Comparison of ENCODE assay signal across 8 cellular contexts in the genomic region with DNA sequence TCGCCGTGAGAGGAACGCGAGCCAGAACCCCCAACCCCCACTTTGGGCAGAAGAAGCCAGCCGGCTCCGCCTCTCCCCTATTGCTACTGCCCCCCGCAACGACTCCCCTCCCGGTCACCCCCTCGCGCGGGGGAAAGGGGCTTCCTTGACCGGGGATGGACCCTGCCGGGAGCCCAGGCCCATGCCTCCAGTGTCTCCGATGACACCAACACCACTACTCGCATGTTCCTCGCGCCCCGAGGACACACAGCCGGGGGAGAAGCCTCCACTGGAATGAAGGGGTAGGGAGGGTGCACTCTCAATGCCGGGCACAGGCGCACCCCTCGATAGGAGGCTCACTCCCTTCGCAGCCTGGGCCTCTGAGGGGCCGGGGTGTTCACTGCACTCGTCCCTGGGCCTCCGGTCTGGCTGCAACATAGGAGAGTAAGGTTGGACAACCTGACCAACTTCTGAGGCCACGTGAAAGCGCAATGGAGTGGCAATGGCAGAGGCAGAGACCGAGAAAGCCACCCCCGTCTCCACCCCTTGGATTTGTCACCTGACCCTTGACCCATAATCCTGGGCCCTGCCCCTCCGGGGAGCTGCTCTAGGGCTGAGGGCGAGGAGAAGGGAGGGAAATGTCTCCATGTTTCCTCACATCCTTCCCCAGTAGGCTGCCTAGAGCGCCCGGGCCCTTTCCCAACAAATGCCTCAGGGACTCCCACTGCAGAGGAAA. TPM values are rescaled to one million over a fixed set of nuclear protein-coding genes. Genes with fewer than 3 reads are reported as not detected.
DNase-seq lines count a peak whose midpoint lies in the region; ATAC-seq and TF ChIP-seq lines count a peak whose summit lies in the region.

No MANE protein-coding gene starts in this region.

- H3K27ac ChIP-seq in mesendoderm (ENCODE audit: low read depth, low read length) (no peak overlapping the region), urinary bladder (ENCODE audit: low read depth) (no peak overlapping the region)

- peak overlapping the region; percentile 89 for H3K56ac ChIP-seq in mesendoderm (ENCODE audit: low read length)

- H3K79me1 ChIP-seq in mesendoderm (ENCODE audit: low read length): no peaks in the 10 kb centered on the region

- no peak overlapping the region for H2AK5ac ChIP-seq in mesendoderm (ENCODE audit: low read length)

- no peaks in the 10 kb centered on the region for H3K9me3 Mint-ChIP-seq in central memory CD8-positive, alpha-beta T cell

- H2BK120ac ChIP-seq in mesendoderm (ENCODE audit: low read depth, low read length): no peak overlapping the region

- no peaks in the 10 kb centered on the region for H3K36me3 ChIP-seq in mesendoderm (ENCODE audit: control insufficient read depth, insufficient read depth, low read length)
- no peaks in the 10 kb centered on the region for H3K36me3 ChIP-seq in urinary bladder (ENCODE audit: insufficient read depth)

- no peak overlapping the region for H3K18ac ChIP-seq in mesendoderm (ENCODE audit: low read length)

- no peak overlapping the region for H3K27ac Mint-ChIP-seq in central memory CD8-positive, alpha-beta T cell (ENCODE audit: low read depth)

- H3K4ac ChIP-seq in mesendoderm (ENCODE audit: low read depth, low read length): no peak overlapping the region

- H2BK15ac ChIP-seq in mesendoderm (replicated peaks; ENCODE audit: low read depth): no peak overlapping the region

- H3K27me3 ChIP-seq in mesendoderm (ENCODE audit: insufficient read depth, low read length, poor library complexity): peaks cover 37% of the 10 kb centered on the region

- DNase-seq in activated T-cell treated with anti-CD3 and anti-CD28 coated beads, Interleukin-2, amount 50 U/mL, for 1 hour: peak; percentile 29
- DNase-seq in activated T-cell treated with anti-CD3 and anti-CD28 coated beads for 4 hours: no peak
- DNase-seq in central memory CD8-positive, alpha-beta T cell (ENCODE audit: low spot score in 2 of 2): no peak
- no peak for DNase-seq in mesendoderm
- DNase-seq in midbrain (lab: John Stamatoyannopoulos, UW): no peak
- DNase-seq in SK-N-DZ (ENCODE audit: low spot score): no peak
- DNase-seq in foreskin fibroblast: no peak

- no peak overlapping the region for H3K4me3 ChIP-seq in mesendoderm (ENCODE audit: low read length)
- peak overlapping the region; percentile 57 for H3K4me3 ChIP-seq in urinary bladder (ENCODE audit: low read depth, low read length)
- H3K4me3 ChIP-seq in foreskin fibroblast (ENCODE audit: low read depth in 1 of 2, low read length in 2 of 2): no peak overlapping the region

- ATAC-seq in central memory CD8-positive, alpha-beta T cell (replicated peaks; ENCODE audit: extremely low read depth, poor library complexity, severe bottlenecking): no peak

- peaks cover 28% of the 10 kb centered on the region for H3K4me1 Mint-ChIP-seq in central memory CD8-positive, alpha-beta T cell

- H3K27me3 Mint-ChIP-seq in central memory CD8-positive, alpha-beta T cell: peaks cover 73% of the 10 kb centered on the region

- H2BK5ac ChIP-seq in mesendoderm (ENCODE audit: low read length): no peak overlapping the region

- no peak overlapping the region for H4K5ac ChIP-seq in mesendoderm (ENCODE audit: low read length)

- peak overlapping the region; percentile 66 for H3K9ac ChIP-seq in mesendoderm (ENCODE audit: low read length)

- H3K36me3 Mint-ChIP-seq in central memory CD8-positive, alpha-beta T cell (ENCODE audit: insufficient read depth): peaks cover 4% of the 10 kb centered on the region

- H3K79me2 ChIP-seq in mesendoderm (ENCODE audit: control insufficient read depth, insufficient read depth, low read length): no peaks in the 10 kb centered on the region

- H3K4me2 ChIP-seq in mesendoderm (ENCODE audit: low read length): peak overlapping the region; percentile 84

- H3K4me1 ChIP-seq in mesendoderm (ENCODE audit: control insufficient read depth, low read depth, low read length): peaks cover 27% of the 10 kb centered on the region
- H3K4me1 ChIP-seq in urinary bladder (ENCODE audit: insufficient read depth): no peaks in the 10 kb centered on the region

- peak overlapping the region; percentile 80 for H3K4me3 Mint-ChIP-seq in central memory CD8-positive, alpha-beta T cell

- no peak overlapping the region for H4K8ac ChIP-seq in mesendoderm (ENCODE audit: low read depth, low read length)

- no peak overlapping the region for H3K23ac ChIP-seq in mesendoderm (ENCODE audit: low read length)

- no peak for TF ChIP-seq CTCF in foreskin fibroblast (IDR thresholded peaks at IDR 0.05; ENCODE audit: low read depth, low read length)

- no CpG with 5 or more reads among the region's 35 CpGs for WGBS in mesendoderm (ENCODE audit: extremely low coverage, insufficient coverage, low lambda C conversion rate)
- WGBS in urinary bladder: 43% methylated on average over 35 of the region's 35 CpGs

RNA-seq across cellular contexts. Expression of a gene that starts 1.0 kb away (rescaled TPM):
- polyA plus RNA-seq in mesendoderm (2013, experiment 1 of 2): 4.5 TPM
- 4.3 TPM for polyA plus RNA-seq in mesendoderm (2013, experiment 2 of 2)
- 5.6 TPM for total RNA-seq in urinary bladder
- 11.5 TPM for polyA plus RNA-seq in urinary bladder
- polyA plus RNA-seq in SK-N-DZ (2014; cell fraction: cytosol; rRNA removed): 85.6 and 98.3 TPM in 2 replicates
- 45.4 and 60.6 TPM in 2 replicates for polyA plus RNA-seq in SK-N-DZ (2014; cell fraction: nucleus; rRNA removed)

RNA-seq across cellular contexts. Expression of a gene that starts 21.4 kb away (rescaled TPM):
- 19.6 TPM for polyA plus RNA-seq in mesendoderm (2013, experiment 1 of 2)
- polyA plus RNA-seq in mesendoderm (2013, experiment 2 of 2): 19.3 TPM
- 13.2 TPM for total RNA-seq in urinary bladder
- 33.7 TPM for polyA plus RNA-seq in urinary bladder
- polyA plus RNA-seq in SK-N-DZ (2014; cell fraction: cytosol; rRNA removed): 31.2 and 38.8 TPM in 2 replicates
- 21.2 and 32.3 TPM in 2 replicates for polyA plus RNA-seq in SK-N-DZ (2014; cell fraction: nucleus; rRNA removed)

RNA-seq across cellular contexts. Expression of a gene that starts 29.8 kb away (rescaled TPM):
- polyA plus RNA-seq in mesendoderm (2013, experiment 1 of 2): 27.5 TPM
- polyA plus RNA-seq in mesendoderm (2013, experiment 2 of 2): 26.4 TPM
- total RNA-seq in urinary bladder: 34.2 TPM
- polyA plus RNA-seq in urinary bladder: 117 TPM
- 57.8 and 72.5 TPM in 2 replicates for polyA plus RNA-seq in SK-N-DZ (2014; cell fraction: cytosol; rRNA removed)
- polyA plus RNA-seq in SK-N-DZ (2014; cell fraction: nucleus; rRNA removed): 49.2 and 57.7 TPM in 2 replicates

RNA-seq across cellular contexts. Expression of a gene that starts 38.3 kb away (rescaled TPM):
- not detected for polyA plus RNA-seq in mesendoderm (2013, experiment 1 of 2)
- not detected for polyA plus RNA-seq in mesendoderm (2013, experiment 2 of 2)
- total RNA-seq in urinary bladder: not detected
- polyA plus RNA-seq in urinary bladder: not detected
- polyA plus RNA-seq in SK-N-DZ (2014; cell fraction: cytosol; rRNA removed): 0.25 TPM in 1 of 2 replicates, not detected in the other
- polyA plus RNA-seq in SK-N-DZ (2014; cell fraction: nucleus; rRNA removed): 0.15 TPM in 1 of 2 replicates, not detected in the other

RNA-seq across cellular contexts. Expression of a gene that starts 47.1 kb away (rescaled TPM):
- polyA plus RNA-seq in mesendoderm (2013, experiment 1 of 2): 61.1 TPM
- 60.8 TPM for polyA plus RNA-seq in mesendoderm (2013, experiment 2 of 2)
- total RNA-seq in urinary bladder: 18.2 TPM
- 103 TPM for polyA plus RNA-seq in urinary bladder
- 183 and 208 TPM in 2 replicates for polyA plus RNA-seq in SK-N-DZ (2014; cell fraction: cytosol; rRNA removed)
- 89.9 and 92.3 TPM in 2 replicates for polyA plus RNA-seq in SK-N-DZ (2014; cell fraction: nucleus; rRNA removed)
